In the genomic region with DNA sequence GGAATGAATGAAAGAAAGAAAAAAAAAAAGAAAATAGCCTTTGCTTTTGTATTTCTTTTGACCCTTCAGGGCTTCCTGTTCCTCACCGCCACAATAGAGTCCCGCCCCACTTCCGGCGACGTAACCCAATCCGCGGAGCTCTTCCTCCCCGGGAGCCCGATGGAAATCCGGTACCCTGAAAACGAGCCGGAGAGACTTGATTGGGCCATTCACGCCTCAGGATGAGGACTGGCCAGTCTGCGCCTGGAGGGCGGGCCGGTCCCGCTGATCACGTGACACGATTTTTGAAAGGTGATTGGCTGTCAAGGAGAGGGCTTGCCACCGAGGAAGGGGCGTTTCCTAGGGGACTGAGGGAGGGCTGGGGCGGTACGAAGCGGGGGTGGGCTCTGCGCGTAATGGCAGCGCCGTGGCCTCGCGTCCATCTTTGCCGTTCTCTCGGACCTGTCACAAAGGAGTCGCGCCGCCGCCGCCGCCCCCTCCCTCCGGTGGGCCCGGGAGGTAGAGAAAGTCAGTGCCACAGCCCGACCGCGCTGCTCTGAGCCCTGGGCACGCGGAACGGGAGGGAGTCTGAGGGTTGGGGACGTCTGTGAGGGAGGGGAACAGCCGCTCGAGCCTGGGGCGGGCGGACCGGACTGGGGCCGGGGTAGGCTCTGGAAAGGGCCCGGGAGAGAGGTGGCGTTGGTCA, we compare ENCODE assay signal across 1 cellular context.
A peak's percentile ranks its signal among the peaks of the same experiment; 100 is the strongest.
TF ChIP-seq lines count a peak whose summit lies in the region.

TSS of gene PSME3IP1 (minus strand) at position 95 of the 685 bp plus-strand sequence. CDS start 12,185 bp downstream, outside the sequence.
TSS of gene RSPRY1 (plus strand) at position 385 of the 685 bp plus-strand sequence. CDS start 18,330 bp downstream, outside the sequence.

TF ChIP-seq in HepG2, 621 proteins besides CTCF, POLR2A, EP300 and RAD21 (continued from another document and continues in another):
- TF ChIP-seq, protein P1, sequence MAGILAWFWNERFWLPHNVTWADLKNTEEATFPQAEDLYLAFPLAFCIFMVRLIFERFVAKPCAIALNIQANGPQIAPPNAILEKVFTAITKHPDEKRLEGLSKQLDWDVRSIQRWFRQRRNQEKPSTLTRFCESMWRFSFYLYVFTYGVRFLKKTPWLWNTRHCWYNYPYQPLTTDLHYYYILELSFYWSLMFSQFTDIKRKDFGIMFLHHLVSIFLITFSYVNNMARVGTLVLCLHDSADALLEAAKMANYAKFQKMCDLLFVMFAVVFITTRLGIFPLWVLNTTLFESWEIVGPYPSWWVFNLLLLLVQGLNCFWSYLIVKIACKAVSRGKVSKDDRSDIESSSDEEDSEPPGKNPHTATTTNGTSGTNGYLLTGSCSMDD (CRISPR knock-in tag; IDR thresholded peaks at IDR 0.05) = no peak
- TF ChIP-seq, protein P2, sequence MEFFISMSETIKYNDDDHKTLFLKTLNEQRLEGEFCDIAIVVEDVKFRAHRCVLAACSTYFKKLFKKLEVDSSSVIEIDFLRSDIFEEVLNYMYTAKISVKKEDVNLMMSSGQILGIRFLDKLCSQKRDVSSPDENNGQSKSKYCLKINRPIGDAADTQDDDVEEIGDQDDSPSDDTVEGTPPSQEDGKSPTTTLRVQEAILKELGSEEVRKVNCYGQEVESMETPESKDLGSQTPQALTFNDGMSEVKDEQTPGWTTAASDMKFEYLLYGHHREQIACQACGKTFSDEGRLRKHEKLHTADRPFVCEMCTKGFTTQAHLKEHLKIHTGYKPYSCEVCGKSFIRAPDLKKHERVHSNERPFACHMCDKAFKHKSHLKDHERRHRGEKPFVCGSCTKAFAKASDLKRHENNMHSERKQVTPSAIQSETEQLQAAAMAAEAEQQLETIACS (CRISPR knock-in tag; IDR thresholded peaks at IDR 0.05) = no peak
- TF ChIP-seq BRCA1 (CRISPR knock-in tag; IDR thresholded peaks at IDR 0.05) (0 out of 2 replicates have a peak, but pooled peaks have one; percentile 19), MAFF (IDR thresholded peaks at IDR 0.05; ENCODE audit: low read depth, low read length) (no peak), SMC3 (IDR thresholded peaks at IDR 0.05; ENCODE audit: low read length) (no peak), ZNF577 (CRISPR knock-in tag; IDR thresholded peaks at IDR 0.05; ENCODE audit: borderline replicate concordance, low read depth) (no peak), ZNF7 (CRISPR knock-in tag; IDR thresholded peaks at IDR 0.05) (no peak), AKNA (CRISPR knock-in tag; IDR thresholded peaks at IDR 0.05; ENCODE audit: borderline replicate concordance) (no peak), GFI1 (CRISPR knock-in tag; IDR thresholded peaks at IDR 0.05; ENCODE audit: borderline replicate concordance) (no peak; the same call in 1 of the 2 replicates), LBX2 (CRISPR knock-in tag; IDR thresholded peaks at IDR 0.05; ENCODE audit: borderline replicate concordance) (peak; percentile 81; the same call in 1 of the 2 replicates), MTA3 (CRISPR knock-in tag; IDR thresholded peaks at IDR 0.05) (no peak), PAX8 (CRISPR knock-in tag; IDR thresholded peaks at IDR 0.05; ENCODE audit: borderline replicate concordance) (0 out of 2 replicates have a peak, but pooled peaks have one; percentile 15), GPN1 (CRISPR knock-in tag; IDR thresholded peaks at IDR 0.05; ENCODE audit: borderline replicate concordance) (no peak), ZNF879 (CRISPR knock-in tag; IDR thresholded peaks at IDR 0.05) (no peak), NCOR1 (IDR thresholded peaks at IDR 0.05; ENCODE audit: borderline replicate concordance, low read length) (peak; percentile 55; the same call in 1 of the 2 replicates), TGIF2 (CRISPR knock-in tag; IDR thresholded peaks at IDR 0.05) (no peak), MLLT10 (CRISPR knock-in tag; IDR thresholded peaks at IDR 0.05) (no peak), BCL3 (CRISPR knock-in tag; IDR thresholded peaks at IDR 0.05) (0 out of 2 replicates have a peak, but pooled peaks have one; percentile 44), PCBP2 (optimal IDR thresholded peaks at IDR 0.05; ENCODE audit: low read depth, low read length, poor library complexity, severe bottlenecking) (no peak), AHR (CRISPR knock-in tag; IDR thresholded peaks at IDR 0.05) (peak; percentile 86; the same call in 1 of the 2 replicates), RXRA (CRISPR knock-in tag; IDR thresholded peaks at IDR 0.05) (peak; percentile 71; the same call in 1 of the 2 replicates), ZNF431 (CRISPR knock-in tag; IDR thresholded peaks at IDR 0.05; ENCODE audit: borderline replicate concordance, low read depth) (no peak), HMG20B (CRISPR knock-in tag; conservative IDR thresholded peaks at IDR 0.05) (no peak), SAFB2 (CRISPR knock-in tag; IDR thresholded peaks at IDR 0.05; ENCODE audit: borderline replicate concordance, low read depth) (peak; percentile 25; the same call in 1 of the 2 replicates), ZKSCAN1 (IDR thresholded peaks at IDR 0.05; ENCODE audit: low read length) (no peak), DMAP1 (CRISPR knock-in tag; IDR thresholded peaks at IDR 0.05) (peak; percentile 92), PHF21A (CRISPR knock-in tag; IDR thresholded peaks at IDR 0.05) (peak; percentile 15; the same call in 1 of the 2 replicates), ZNF850 (CRISPR knock-in tag; conservative IDR thresholded peaks at IDR 0.05) (no peak), ZNF441 (CRISPR knock-in tag; IDR thresholded peaks at IDR 0.05; ENCODE audit: borderline replicate concordance) (0 out of 2 replicates have a peak, but pooled peaks have one; percentile 23), ZBTB3 (CRISPR knock-in tag; IDR thresholded peaks at IDR 0.05; ENCODE audit: borderline replicate concordance, low read depth) (no peak), ZNF83 (CRISPR knock-in tag; IDR thresholded peaks at IDR 0.05; ENCODE audit: borderline replicate concordance) (peak; percentile 78; the same call in 1 of the 2 replicates)
- TF ChIP-seq, protein P3, sequence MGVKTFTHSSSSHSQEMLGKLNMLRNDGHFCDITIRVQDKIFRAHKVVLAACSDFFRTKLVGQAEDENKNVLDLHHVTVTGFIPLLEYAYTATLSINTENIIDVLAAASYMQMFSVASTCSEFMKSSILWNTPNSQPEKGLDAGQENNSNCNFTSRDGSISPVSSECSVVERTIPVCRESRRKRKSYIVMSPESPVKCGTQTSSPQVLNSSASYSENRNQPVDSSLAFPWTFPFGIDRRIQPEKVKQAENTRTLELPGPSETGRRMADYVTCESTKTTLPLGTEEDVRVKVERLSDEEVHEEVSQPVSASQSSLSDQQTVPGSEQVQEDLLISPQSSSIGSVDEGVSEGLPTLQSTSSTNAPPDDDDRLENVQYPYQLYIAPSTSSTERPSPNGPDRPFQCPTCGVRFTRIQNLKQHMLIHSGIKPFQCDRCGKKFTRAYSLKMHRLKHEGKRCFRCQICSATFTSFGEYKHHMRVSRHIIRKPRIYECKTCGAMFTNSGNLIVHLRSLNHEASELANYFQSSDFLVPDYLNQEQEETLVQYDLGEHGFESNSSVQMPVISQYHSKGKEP (CRISPR knock-in tag; IDR thresholded peaks at IDR 0.05) = peak; percentile 48; the same call in 1 of the 2 replicates
- TF ChIP-seq, protein P4, sequence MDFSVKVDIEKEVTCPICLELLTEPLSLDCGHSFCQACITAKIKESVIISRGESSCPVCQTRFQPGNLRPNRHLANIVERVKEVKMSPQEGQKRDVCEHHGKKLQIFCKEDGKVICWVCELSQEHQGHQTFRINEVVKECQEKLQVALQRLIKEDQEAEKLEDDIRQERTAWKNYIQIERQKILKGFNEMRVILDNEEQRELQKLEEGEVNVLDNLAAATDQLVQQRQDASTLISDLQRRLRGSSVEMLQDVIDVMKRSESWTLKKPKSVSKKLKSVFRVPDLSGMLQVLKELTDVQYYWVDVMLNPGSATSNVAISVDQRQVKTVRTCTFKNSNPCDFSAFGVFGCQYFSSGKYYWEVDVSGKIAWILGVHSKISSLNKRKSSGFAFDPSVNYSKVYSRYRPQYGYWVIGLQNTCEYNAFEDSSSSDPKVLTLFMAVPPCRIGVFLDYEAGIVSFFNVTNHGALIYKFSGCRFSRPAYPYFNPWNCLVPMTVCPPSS (IDR thresholded peaks at IDR 0.05) = peak; percentile 100
- TF ChIP-seq, protein P5, sequence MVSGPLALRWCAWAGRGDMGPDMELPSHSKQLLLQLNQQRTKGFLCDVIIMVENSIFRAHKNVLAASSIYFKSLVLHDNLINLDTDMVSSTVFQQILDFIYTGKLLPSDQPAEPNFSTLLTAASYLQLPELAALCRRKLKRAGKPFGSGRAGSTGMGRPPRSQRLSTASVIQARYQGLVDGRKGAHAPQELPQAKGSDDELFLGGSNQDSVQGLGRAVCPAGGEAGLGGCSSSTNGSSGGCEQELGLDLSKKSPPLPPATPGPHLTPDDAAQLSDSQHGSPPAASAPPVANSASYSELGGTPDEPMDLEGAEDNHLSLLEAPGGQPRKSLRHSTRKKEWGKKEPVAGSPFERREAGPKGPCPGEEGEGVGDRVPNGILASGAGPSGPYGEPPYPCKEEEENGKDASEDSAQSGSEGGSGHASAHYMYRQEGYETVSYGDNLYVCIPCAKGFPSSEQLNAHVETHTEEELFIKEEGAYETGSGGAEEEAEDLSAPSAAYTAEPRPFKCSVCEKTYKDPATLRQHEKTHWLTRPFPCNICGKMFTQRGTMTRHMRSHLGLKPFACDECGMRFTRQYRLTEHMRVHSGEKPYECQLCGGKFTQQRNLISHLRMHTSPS (CRISPR knock-in tag; IDR thresholded peaks at IDR 0.05; ENCODE audit: low read depth) = 0 out of 2 replicates have a peak, but pooled peaks have one; percentile 58
- TF ChIP-seq, protein P6, sequence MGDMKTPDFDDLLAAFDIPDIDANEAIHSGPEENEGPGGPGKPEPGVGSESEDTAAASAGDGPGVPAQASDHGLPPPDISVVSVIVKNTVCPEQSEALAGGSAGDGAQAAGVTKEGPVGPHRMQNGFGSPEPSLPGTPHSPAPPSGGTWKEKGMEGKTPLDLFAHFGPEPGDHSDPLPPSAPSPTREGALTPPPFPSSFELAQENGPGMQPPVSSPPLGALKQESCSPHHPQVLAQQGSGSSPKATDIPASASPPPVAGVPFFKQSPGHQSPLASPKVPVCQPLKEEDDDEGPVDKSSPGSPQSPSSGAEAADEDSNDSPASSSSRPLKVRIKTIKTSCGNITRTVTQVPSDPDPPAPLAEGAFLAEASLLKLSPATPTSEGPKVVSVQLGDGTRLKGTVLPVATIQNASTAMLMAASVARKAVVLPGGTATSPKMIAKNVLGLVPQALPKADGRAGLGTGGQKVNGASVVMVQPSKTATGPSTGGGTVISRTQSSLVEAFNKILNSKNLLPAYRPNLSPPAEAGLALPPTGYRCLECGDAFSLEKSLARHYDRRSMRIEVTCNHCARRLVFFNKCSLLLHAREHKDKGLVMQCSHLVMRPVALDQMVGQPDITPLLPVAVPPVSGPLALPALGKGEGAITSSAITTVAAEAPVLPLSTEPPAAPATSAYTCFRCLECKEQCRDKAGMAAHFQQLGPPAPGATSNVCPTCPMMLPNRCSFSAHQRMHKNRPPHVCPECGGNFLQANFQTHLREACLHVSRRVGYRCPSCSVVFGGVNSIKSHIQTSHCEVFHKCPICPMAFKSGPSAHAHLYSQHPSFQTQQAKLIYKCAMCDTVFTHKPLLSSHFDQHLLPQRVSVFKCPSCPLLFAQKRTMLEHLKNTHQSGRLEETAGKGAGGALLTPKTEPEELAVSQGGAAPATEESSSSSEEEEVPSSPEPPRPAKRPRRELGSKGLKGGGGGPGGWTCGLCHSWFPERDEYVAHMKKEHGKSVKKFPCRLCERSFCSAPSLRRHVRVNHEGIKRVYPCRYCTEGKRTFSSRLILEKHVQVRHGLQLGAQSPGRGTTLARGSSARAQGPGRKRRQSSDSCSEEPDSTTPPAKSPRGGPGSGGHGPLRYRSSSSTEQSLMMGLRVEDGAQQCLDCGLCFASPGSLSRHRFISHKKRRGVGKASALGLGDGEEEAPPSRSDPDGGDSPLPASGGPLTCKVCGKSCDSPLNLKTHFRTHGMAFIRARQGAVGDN (CRISPR knock-in tag; IDR thresholded peaks at IDR 0.05) = peak; percentile 71
